Comparison of ENCODE assay signal across 13 cellular contexts in the genomic region with DNA sequence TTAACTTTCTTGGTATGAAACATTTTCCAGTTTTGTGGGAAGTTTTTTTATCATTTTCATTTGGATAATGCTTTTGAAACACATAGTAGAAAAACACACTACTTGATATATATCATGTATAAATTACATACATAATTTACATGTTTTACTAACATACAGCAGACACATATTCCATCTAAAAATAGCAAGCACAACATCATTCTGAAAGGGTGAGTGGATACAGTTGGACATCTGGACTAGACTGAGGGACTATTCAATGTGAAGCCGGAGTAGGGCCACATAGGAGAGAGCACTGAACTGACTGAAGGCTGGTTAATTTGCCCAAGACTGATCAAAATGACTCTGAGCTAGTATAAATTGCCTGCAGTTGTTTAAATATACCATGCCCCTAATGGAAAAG. TPM values are rescaled to one million over a fixed set of nuclear protein-coding genes. Genes with fewer than 3 reads are reported as not detected.
DNase-seq lines count a peak whose midpoint lies in the region; ATAC-seq and TF ChIP-seq lines count a peak whose summit lies in the region.
"Had no signal": no experiment of that assay in that cellular context is flagged by ENCODE, and none has a peak within 500 bp of the region (broad histone marks: within the 10 kb centered on the region; RNA-seq: fewer than 3 reads in every experiment).

No MANE protein-coding gene starts in this region.

- no peaks in the 10 kb centered on the region for H3K36me3 ChIP-seq in muscle layer of colon (ENCODE audit: insufficient read depth, low read length)
- H3K36me3 ChIP-seq in smooth muscle cell (ENCODE audit: low read depth): no peaks in the 10 kb centered on the region

- 85% methylated on average over 1 of the region's 1 CpG for WGBS in smooth muscle cell (ENCODE audit: low lambda C conversion rate)

- H3F3A ChIP-seq in smooth muscle cell (ENCODE audit: low read depth): no peaks in the 10 kb centered on the region

- no peak overlapping the region for H2AFZ ChIP-seq in smooth muscle cell (ENCODE audit: low read depth)
- H2AFZ ChIP-seq: GM23338 had no signal

- H3K9ac ChIP-seq in muscle layer of colon (ENCODE audit: low read length) (no peak overlapping the region), smooth muscle cell (ENCODE audit: low read depth) (no peak overlapping the region)

- H3K27me3 ChIP-seq in muscle layer of colon (ENCODE audit: control insufficient read depth in 1 of 2, insufficient read depth in 2 of 2, low read length in 2 of 2) (no peaks in the 10 kb centered on the region), smooth muscle cell (ENCODE audit: low read depth) (peaks cover 99% of the 10 kb centered on the region)

- H3K9me3 ChIP-seq in muscle layer of colon (ENCODE audit: low read length) (no peaks in the 10 kb centered on the region), smooth muscle cell (replicated peaks; ENCODE audit: low read depth) (no peaks in the 10 kb centered on the region)

- TF ChIP-seq CTCF in smooth muscle cell (IDR thresholded peaks at IDR 0.05; ENCODE audit: borderline replicate concordance, insufficient read depth, poor library complexity, severe bottlenecking): no peak

- no peaks in the 10 kb centered on the region for H3K79me2 ChIP-seq in smooth muscle cell (ENCODE audit: low read depth)

- no peak overlapping the region for H3K4me2 ChIP-seq in smooth muscle cell
- H3K4me2 ChIP-seq: GM23338 had no signal

- ATAC-seq in HG02588 (IDR thresholded peaks at IDR 0.05; ENCODE audit: unreplicated experiment): no peak
- ATAC-seq: esophagus mucosa, GM23338 had no signal

- H4K20me1 ChIP-seq in smooth muscle cell (ENCODE audit: low read depth): no peaks in the 10 kb centered on the region

- DNase-seq in DMS79 treated with DMSO at 0.1 percent for 48 hours (lab: John Stamatoyannopoulos, UW) (peak; percentile 84), NCI-H1105 (lab: John Stamatoyannopoulos, UW) (peak; percentile 45), SHP77 (lab: John Stamatoyannopoulos, UW) (peak; percentile 73 to 80), NK-92 (lab: John Stamatoyannopoulos, UW; ENCODE audit: unreplicated experiment) (no peak), smooth muscle cell (lab: John Stamatoyannopoulos, UW; ENCODE audit: unreplicated experiment) (no peak), SW480 (ENCODE audit: low spot score) (no peak)
- DNase-seq: aorta, Karpas-422, posterior cingulate gyrus had no signal

- peak overlapping the region in 1 of 2 donors; percentile 31 for H3K4me3 ChIP-seq in muscle layer of colon (ENCODE audit: low read depth in 1 of 2, low read length in 2 of 2)
- no peak overlapping the region for H3K4me3 ChIP-seq in smooth muscle cell
- H3K4me3 ChIP-seq: GM23338 had no signal

- H3K4me1 ChIP-seq in muscle layer of colon (ENCODE audit: insufficient read depth, low read length) (no peaks in the 10 kb centered on the region), smooth muscle cell (ENCODE audit: low read depth) (peaks cover 8% of the 10 kb centered on the region)

- H3K27ac ChIP-seq in muscle layer of colon (ENCODE audit: low read depth, low read length): peak overlapping the region; percentile 63
- no peak overlapping the region for H3K27ac ChIP-seq in smooth muscle cell (ENCODE audit: low read depth)

RNA-seq across cellular contexts. Expression of a gene that starts 11.7 kb away (rescaled TPM):
- 1.3 and 4.3 TPM in 2 replicates for total RNA-seq in smooth muscle cell
- 1.6 and 3.2 TPM in 2 replicates for polyA plus RNA-seq in smooth muscle cell
- total RNA-seq: GM23338 had no signal
- polyA plus RNA-seq: GM23338 had no signal

RNA-seq across cellular contexts. Expression of a gene that starts 21.7 kb away (rescaled TPM):
- total RNA-seq in smooth muscle cell: 37.7 and 51.5 TPM in 2 replicates
- polyA plus RNA-seq in smooth muscle cell: 51.3 and 51.6 TPM in 2 replicates

Comparison
In these comparisons a context has a peak if more than half of its experiments do, and no peak if none do; other contexts are left out.
1. DNase-seq: peak in DMS79 treated with DMSO at 0.1 percent for 48 hours (single experiment), NCI-H1105 (single experiment) and SHP77 (2 of 2); none in NK-92 (single experiment), smooth muscle cell (single experiment) and SW480 (single experiment).